Comparison of ENCODE assay signal across 8 cellular contexts in the genomic region with DNA sequence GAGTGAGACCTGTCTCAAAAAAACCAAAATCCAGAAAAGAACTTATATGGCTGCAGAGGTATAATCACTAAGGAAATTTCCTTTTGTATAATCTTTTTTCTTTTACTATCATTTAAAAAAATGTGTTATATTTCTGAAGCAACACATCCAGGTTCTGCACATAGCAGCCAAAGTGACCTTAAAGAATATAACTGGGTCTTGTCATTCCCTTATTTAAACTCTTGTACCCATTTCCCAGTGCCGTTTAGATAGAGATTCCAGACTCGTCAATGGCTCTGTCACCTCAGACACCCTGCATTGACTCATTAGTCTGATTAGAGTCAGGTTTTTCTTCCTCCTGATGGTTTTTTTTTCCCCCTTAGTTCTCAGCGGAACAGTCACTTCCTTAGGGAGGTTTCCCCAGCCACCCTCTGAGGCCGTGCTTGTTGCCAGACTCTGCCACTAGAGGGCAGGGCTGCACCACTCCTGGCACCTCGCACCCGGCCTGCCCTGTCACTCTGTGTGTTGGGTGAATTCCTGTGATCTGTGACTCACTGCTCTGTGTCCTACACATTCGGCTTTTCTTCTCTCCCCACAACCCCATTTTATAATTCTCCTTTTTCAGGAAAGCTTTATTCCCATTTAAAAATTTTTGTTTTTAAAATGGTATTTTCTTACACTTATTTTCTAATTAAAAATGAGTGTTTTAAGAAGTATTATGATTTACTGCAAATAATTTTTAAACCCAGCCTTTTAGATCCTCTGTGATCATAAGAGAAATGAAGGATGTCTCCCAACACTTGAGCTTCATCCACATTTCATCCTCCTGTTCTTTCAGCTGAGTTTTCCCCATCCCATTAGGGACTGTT.
DNase-seq lines count a peak whose midpoint lies in the region; ATAC-seq, FAIRE-seq and TF ChIP-seq lines count a peak whose summit lies in the region.

No MANE protein-coding gene starts in this region.

- H2AFZ ChIP-seq in parathyroid adenoma: no peak overlapping the region

- peaks cover 4% of the 10 kb centered on the region for H3K4me1 Mint-ChIP-seq in activated naive CD4-positive, alpha-beta T cell treated with anti-CD3 and anti-CD28 coated beads, Interleukin-2, amount 10 ng/mL, durations not matched to agents 7 days and 5 days

- CTCF ChIA-PET in activated naive CD4-positive, alpha-beta T cell treated with anti-CD3 and anti-CD28 coated beads, Interleukin-2, amount 10 ng/mL, durations not matched to agents 7 days and 5 days (lab: Charles Lee): interaction anchor here (0.7 to 2.7 kb wide), 18 partner anchors 16 to 374 kb away, joined by 3 to 15 read pairs (median 4); no protein-coding TSS in a partner anchor

- peaks cover 4% of the 10 kb centered on the region for H3K79me2 ChIP-seq in parathyroid adenoma

- H3K4me3 Mint-ChIP-seq in activated naive CD4-positive, alpha-beta T cell treated with anti-CD3 and anti-CD28 coated beads, Interleukin-2, amount 10 ng/mL, durations not matched to agents 7 days and 5 days: no peak overlapping the region

- H3K27ac ChIP-seq in parathyroid adenoma (no peak overlapping the region), tibial artery (peak overlapping the region in 1 of 2 donors; percentile 32)

- H3K27me3 Mint-ChIP-seq in activated naive CD4-positive, alpha-beta T cell treated with anti-CD3 and anti-CD28 coated beads, Interleukin-2, amount 10 ng/mL, durations not matched to agents 7 days and 5 days: no peaks in the 10 kb centered on the region

- H3K9ac ChIP-seq in parathyroid adenoma: no peak overlapping the region

- peak; percentile 93 for ATAC-seq in GM21825 (IDR thresholded peaks at IDR 0.05; ENCODE audit: unreplicated experiment)

- no peaks in the 10 kb centered on the region for H3K9me3 Mint-ChIP-seq in activated naive CD4-positive, alpha-beta T cell treated with anti-CD3 and anti-CD28 coated beads, Interleukin-2, amount 10 ng/mL, durations not matched to agents 7 days and 5 days

- peak; percentile 91 for FAIRE-seq in G401.6 (lab: Jason Lieb, UNC)

- no peak overlapping the region for H3K27ac Mint-ChIP-seq in activated naive CD4-positive, alpha-beta T cell treated with anti-CD3 and anti-CD28 coated beads, Interleukin-2, amount 10 ng/mL, durations not matched to agents 7 days and 5 days

- H3K4me2 ChIP-seq in parathyroid adenoma (ENCODE audit: low read length): no peak overlapping the region

- TF ChIP-seq CTCF in parathyroid adenoma (IDR thresholded peaks at IDR 0.05): peak; percentile 77
- TF ChIP-seq CTCF in tibial artery (IDR thresholded peaks at IDR 0.05): peak; percentile 94 to 98

- no peaks in the 10 kb centered on the region for H3K36me3 ChIP-seq in parathyroid adenoma (ENCODE audit: control insufficient read depth, insufficient read depth, low read length)
- H3K36me3 ChIP-seq in tibial artery: peaks cover 9 to 86% (median 24%) of the 10 kb centered on the region in 3 donors

- peaks cover 38% of the 10 kb centered on the region for H3K36me3 Mint-ChIP-seq in activated naive CD4-positive, alpha-beta T cell treated with anti-CD3 and anti-CD28 coated beads, Interleukin-2, amount 10 ng/mL, durations not matched to agents 7 days and 5 days

- no peaks in the 10 kb centered on the region for H3K4me1 ChIP-seq in parathyroid adenoma
- peaks cover 0 to 12% (median under 1%) of the 10 kb centered on the region in 4 donors for H3K4me1 ChIP-seq in tibial artery

- H3K27me3 ChIP-seq in parathyroid adenoma (ENCODE audit: control insufficient read depth, insufficient read depth, low read length): no peaks in the 10 kb centered on the region
- no peaks in the 10 kb centered on the region for H3K27me3 ChIP-seq in tibial artery

- H3K9me3 ChIP-seq in parathyroid adenoma (ENCODE audit: control insufficient read depth, low read length) (no peaks in the 10 kb centered on the region), tibial artery (no peaks in the 10 kb centered on the region)

- H3K4me3 ChIP-seq in parathyroid adenoma (ENCODE audit: low read depth, low read length) (no peak overlapping the region), tibial artery (no peak overlapping the region)

- intact Hi-C loops in tibial artery (cut with DNase I; ENCODE audit: low total_unique reads): loop anchor here (10.0 kb wide), 1 partner anchor 338 kb away; a partner anchor contains a TSS

- DNase-seq in Kasumi-1 (lab: John Stamatoyannopoulos, UW) (peak; percentile 90 to 95), SKM-1 (lab: John Stamatoyannopoulos, UW; ENCODE audit: unreplicated experiment) (peak; percentile 84), glomerular visceral epithelial cell (ENCODE audit: extremely low spot score) (peak; percentile 90), tibial artery (peak; percentile 89 to 93)
- DNase-seq in activated naive CD4-positive, alpha-beta T cell treated with anti-CD3 and anti-CD28 coated beads, Interleukin-2, amount 10 ng/mL, durations not matched to agents 7 days and 5 days: peak; percentile 87
